8 cellular contexts compared by ENCODE assay signal in genomic region chr9:33143241-33143642, GRCh38. TPM values are rescaled to one million over a fixed set of nuclear protein-coding genes. Genes with fewer than 3 reads are reported as not detected.
DNase-seq lines count a peak whose midpoint lies in the region; ATAC-seq and TF ChIP-seq lines count a peak whose summit lies in the region.

No MANE protein-coding gene starts in this region.

- H3K27ac Mint-ChIP-seq in activated naive CD4-positive, alpha-beta T cell treated with anti-CD3 and anti-CD28 coated beads for 36 hours, result peak overlapping the region; percentile 34
- peak overlapping the region; percentile 97 for H3K27ac Mint-ChIP-seq in T-helper 17 cell
- no peak overlapping the region for H3K27ac Mint-ChIP-seq in glutamatergic neuron (ENCODE audit: unreplicated experiment)

- intact Hi-C loops in activated naive CD4-positive, alpha-beta T cell treated with anti-CD3 and anti-CD28 coated beads for 36 hours (cut with micrococcal nuclease), result loop anchor here (2.0 kb wide), 1 partner anchor 18 kb away; no protein-coding TSS in a partner anchor
- intact Hi-C loops in upper lobe of right lung (cut with DNase I), result no loop called here

- DNase-seq in activated naive CD4-positive, alpha-beta T cell treated with anti-CD3 and anti-CD28 coated beads for 36 hours, result peak; percentile 30
- no peak for DNase-seq in activated naive CD4-positive, alpha-beta T cell (lab: John Stamatoyannopoulos, UW)
- DNase-seq in T-helper 17 cell, result no peak
- peak; percentile 59 for DNase-seq in islet precursor cell
- DNase-seq in upper lobe of right lung, result peak; percentile 66
- no peak for DNase-seq in NCI-H82 (lab: John Stamatoyannopoulos, UW)
- DNase-seq in glutamatergic neuron, result no peak
- no peak for DNase-seq in HuH-7.5 (ENCODE audit: low spot score)

- H3K36me3 ChIP-seq in upper lobe of right lung, result no peaks in the 10 kb centered on the region

- H3K9me3 ChIP-seq in T-helper 17 cell (ENCODE audit: control insufficient read depth, low read length, poor library complexity, severe bottlenecking), result no peaks in the 10 kb centered on the region
- H3K9me3 ChIP-seq in upper lobe of right lung, result no peaks in the 10 kb centered on the region

- no peaks in the 10 kb centered on the region for H3K9me3 Mint-ChIP-seq in activated naive CD4-positive, alpha-beta T cell treated with anti-CD3 and anti-CD28 coated beads for 36 hours
- H3K9me3 Mint-ChIP-seq in glutamatergic neuron (ENCODE audit: unreplicated experiment), result peaks cover 2% of the 10 kb centered on the region

- CTCF ChIA-PET in activated naive CD4-positive, alpha-beta T cell treated with anti-CD3 and anti-CD28 coated beads for 36 hours (lab: Charles Lee), result interaction anchor here (0.6 to 0.9 kb wide), 2 partner anchors 32 to 44 kb away, joined by 3 read pairs; no protein-coding TSS in a partner anchor

- no peaks in the 10 kb centered on the region for H3K27me3 ChIP-seq in upper lobe of right lung

- TF ChIP-seq CTCF in upper lobe of right lung (IDR thresholded peaks at IDR 0.05) (no peak), glutamatergic neuron (IDR thresholded peaks at IDR 0.05; ENCODE audit: partially characterized antibody, unreplicated experiment) (no peak)

- peaks cover 89% of the 10 kb centered on the region for H3K4me1 Mint-ChIP-seq in activated naive CD4-positive, alpha-beta T cell treated with anti-CD3 and anti-CD28 coated beads for 36 hours (ENCODE audit: low read depth)
- H3K4me1 Mint-ChIP-seq in T-helper 17 cell, result peaks cover 76% of the 10 kb centered on the region
- peaks cover 15% of the 10 kb centered on the region for H3K4me1 Mint-ChIP-seq in glutamatergic neuron (ENCODE audit: low read depth, unreplicated experiment)

- H3K4me3 ChIP-seq in upper lobe of right lung, result no peak overlapping the region

- no peak overlapping the region for H3K4me3 Mint-ChIP-seq in activated naive CD4-positive, alpha-beta T cell treated with anti-CD3 and anti-CD28 coated beads for 36 hours
- H3K4me3 Mint-ChIP-seq in T-helper 17 cell, result peak overlapping the region; percentile 49
- H3K4me3 Mint-ChIP-seq in glutamatergic neuron (ENCODE audit: unreplicated experiment), result no peak overlapping the region

- peak overlapping the region; percentile 56 for H3K27ac ChIP-seq in upper lobe of right lung

- ATAC-seq in T-helper 17 cell, result peak; percentile 10
- peak; percentile 79 for ATAC-seq in upper lobe of right lung

- peaks cover 95% of the 10 kb centered on the region for H3K4me1 ChIP-seq in upper lobe of right lung

- no peaks in the 10 kb centered on the region for H3K27me3 Mint-ChIP-seq in activated naive CD4-positive, alpha-beta T cell treated with anti-CD3 and anti-CD28 coated beads for 36 hours (ENCODE audit: low read depth)
- H3K27me3 Mint-ChIP-seq in T-helper 17 cell (no peaks in the 10 kb centered on the region), glutamatergic neuron (ENCODE audit: unreplicated experiment) (peaks cover 12% of the 10 kb centered on the region)

- peaks cover 8% of the 10 kb centered on the region for H3K36me3 Mint-ChIP-seq in activated naive CD4-positive, alpha-beta T cell treated with anti-CD3 and anti-CD28 coated beads for 36 hours (ENCODE audit: low read depth)
- H3K36me3 Mint-ChIP-seq in T-helper 17 cell (ENCODE audit: low read depth) (peaks cover 7% of the 10 kb centered on the region), glutamatergic neuron (ENCODE audit: unreplicated experiment) (no peaks in the 10 kb centered on the region)

RNA-seq across cellular contexts. Expression of gene B4GALT1, which starts 23.9 kb away (rescaled TPM):
- total RNA-seq in activated naive CD4-positive, alpha-beta T cell treated with anti-CD3 and anti-CD28 coated beads for 36 hours, result 10 to 100 TPM; 42.8 to 44.1 TPM
- total RNA-seq in T-helper 17 cell (100 to 1,000 TPM; 106 to 126 TPM), upper lobe of right lung (80.1 TPM), glutamatergic neuron (ENCODE audit: unreplicated experiment) (5.4 TPM)

Comparison
In these comparisons a context has a peak if more than half of its experiments do, and no peak if none do; other contexts are left out.
1. DNase-seq: peak in activated naive CD4-positive, alpha-beta T cell treated with anti-CD3 and anti-CD28 coated beads for 36 hours (single experiment), islet precursor cell (single experiment) and upper lobe of right lung (single experiment); none in activated naive CD4-positive, alpha-beta T cell (0 of 4), T-helper 17 cell (0 of 3), NCI-H82 (single experiment), glutamatergic neuron (single experiment) and HuH-7.5 (single experiment).